In the genomic region with DNA sequence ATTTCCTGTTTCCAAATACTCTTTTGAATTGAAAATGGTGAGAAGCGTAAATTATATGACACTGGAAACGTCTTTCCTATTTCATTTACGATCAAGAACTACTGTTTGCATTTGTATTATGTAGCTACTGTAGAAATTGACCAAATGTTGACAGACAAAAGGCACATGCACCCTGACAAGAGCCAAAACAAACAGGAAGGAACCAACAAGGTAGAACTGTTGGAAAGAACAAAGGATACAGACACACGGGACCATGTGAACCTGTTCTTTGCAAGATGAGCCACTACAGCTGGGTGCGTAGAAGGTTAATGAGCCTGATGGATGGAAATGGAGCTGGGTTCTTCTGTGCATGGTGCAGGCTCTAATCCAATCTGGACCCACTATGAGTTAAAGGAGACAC, we compare ENCODE assay signal across 28 cellular contexts. TPM values are rescaled to one million over a fixed set of nuclear protein-coding genes. Genes with fewer than 3 reads are reported as not detected.
DNase-seq lines count a peak whose midpoint lies in the region; ATAC-seq, FAIRE-seq and TF ChIP-seq lines count a peak whose summit lies in the region.
"Had no signal": no experiment of that assay in that cellular context is flagged by ENCODE, and none has a peak within 500 bp of the region (broad histone marks: within the 10 kb centered on the region; RNA-seq: fewer than 3 reads in every experiment).

No MANE protein-coding gene starts in this region.

- no peaks in the 10 kb centered on the region; the same call in 1 of the 2 replicates for H3K23me2 ChIP-seq in H1 (ENCODE audit: low read depth, low read length)

- H3K4me3 ChIP-seq in H1 (ENCODE audit: extremely low read depth in 1 of 4, insufficient read depth in 2 of 4, low read depth in 3 of 4, low read length in 4 of 4), result no peak overlapping the region
- H3K4me3 ChIP-seq: thoracic aorta had no signal

- no peak overlapping the region for H2AK5ac ChIP-seq in H1 (ENCODE audit: low read depth, low read length)

- H3K9me3 Mint-ChIP-seq in immature natural killer cell, result peaks cover 0 to 2% (median 0%) of the 10 kb centered on the region in 6 donors
- H3K9me3 Mint-ChIP-seq: activated CD4-positive, alpha-beta memory T cell treated with anti-CD3 and anti-CD28 coated beads, Interleukin-2, amount 10 ng/mL, durations not matched to agents 7 days and 5 days; activated T-cell treated with anti-CD3 and anti-CD28 coated beads, Interleukin-2, amount 50 U/mL, for 4 hours; central memory CD8-positive, alpha-beta T cell; naive B cell had no signal

- no peaks in the 10 kb centered on the region for H3K79me1 ChIP-seq in H1 (ENCODE audit: low read depth, low read length)

- no peak overlapping the region for H4K5ac ChIP-seq in H1 (ENCODE audit: insufficient read length, low read depth, low read length)

- peak overlapping the region; percentile 96; the same call in 1 of the 2 replicates for H2BK20ac ChIP-seq in H1 (ENCODE audit: low read length)

- no peak overlapping the region for H3K4ac ChIP-seq in H1 (replicated peaks; ENCODE audit: insufficient read length, low read depth, low read length)

- peak overlapping the region; percentile 50 for H2BK12ac ChIP-seq in H1 (ENCODE audit: low read depth, low read length)

- peaks cover 8 to 19% (median 12%) of the 10 kb centered on the region in 4 experiments; a peak in 5 of 7 replicates for H3K4me1 ChIP-seq in H1 (replicated peaks in 1 of 4; ENCODE audit: control insufficient read depth in 3 of 4, insufficient read depth in 4 of 4, low read length in 3 of 4)
- H3K4me1 ChIP-seq: foreskin keratinocyte had no signal

- no peak overlapping the region for H2AFZ ChIP-seq in H1 (ENCODE audit: low read length)

- H3K9me3 ChIP-seq in H1 (ENCODE audit: insufficient read depth in 2 of 2, low read depth in 1 of 2, low read length in 1 of 2), result no peaks in the 10 kb centered on the region
- H3K9me3 ChIP-seq: thoracic aorta had no signal

- no peak for TF ChIP-seq RAD21 in H1 (IDR thresholded peaks at IDR 0.05 in 1 of 2, conservative IDR thresholded peaks at IDR 0.05 in 1 of 2; ENCODE audit: low read depth in 2 of 2, low read length in 2 of 2)

- H4K8ac ChIP-seq in H1 (ENCODE audit: extremely low read depth, insufficient read depth, low read length), result no peak overlapping the region

- H3K56ac ChIP-seq in H1 (replicated peaks; ENCODE audit: insufficient read length, low read depth, low read length), result no peak overlapping the region

- H3K79me2 ChIP-seq in H1 (ENCODE audit: control insufficient read depth in 1 of 2, insufficient read depth in 2 of 2, low read length in 2 of 2), result no peaks in the 10 kb centered on the region

- H2BK15ac ChIP-seq in H1 (ENCODE audit: low read length), result 0 out of 2 replicates have a peak overlapping the region, but pooled peaks have one; percentile 22

- H3K14ac ChIP-seq in H1 (ENCODE audit: insufficient read length), result no peak overlapping the region

- H3K27ac Mint-ChIP-seq in immature natural killer cell, result no peak overlapping the region
- H3K27ac Mint-ChIP-seq: activated CD4-positive, alpha-beta memory T cell treated with anti-CD3 and anti-CD28 coated beads, Interleukin-2, amount 10 ng/mL, durations not matched to agents 7 days and 5 days had no signal

- peak; percentile 74 for DNase-seq in NCI-H1105 treated with DMSO at 0.1 percent for 48 hours (lab: John Stamatoyannopoulos, UW)
- peak; percentile 85 for DNase-seq in NCI-H69 (lab: John Stamatoyannopoulos, UW)
- DNase-seq in H1 (ENCODE audit: low read depth in 1 of 2, low spot score in 2 of 2), result no peak
- no peak for DNase-seq in GM12891 (ENCODE audit: insufficient read length, low spot score)
- DNase-seq in hepatic stellate cell (ENCODE audit: low spot score), result no peak
- no peak for DNase-seq in immature natural killer cell
- DNase-seq: ACHN; activated CD4-positive, alpha-beta memory T cell treated with anti-CD3 and anti-CD28 coated beads, Interleukin-2, amount 10 ng/mL, durations not matched to agents 7 days and 5 days; activated naive CD4-positive, alpha-beta T cell treated with anti-CD3 and anti-CD28 coated beads, Interleukin-2, amount 50 U/mL, for 16 hours; activated T-cell treated with anti-CD3 and anti-CD28 coated beads, Interleukin-2, amount 50 U/mL, for 4 hours; anterior cingulate cortex; C1 segment of cervical spinal cord; erythroblast; foreskin keratinocyte; hippocampal formation; islet precursor cell; KG1; MV-4-11; naive B cell; NCI-H446 treated with DMSO at 0.1 percent for 48 hours had no signal

- H3K27ac ChIP-seq in C4-2B (peak overlapping the region; percentile 61), H1 (ENCODE audit: low read depth, low read length) (no peak overlapping the region)
- H3K27ac ChIP-seq: foreskin keratinocyte, thoracic aorta had no signal

- H3K4me2 ChIP-seq in H1 (ENCODE audit: insufficient read depth in 1 of 2, low read depth in 2 of 2, low read length in 2 of 2), result peak overlapping the region in 1 of 2 experiments; percentile 45; a peak in 1 of 4 replicates

- FAIRE-seq in H1 (lab: Jason Lieb, UNC) (no peak), GM12891 (lab: Jason Lieb, UNC) (no peak)
- FAIRE-seq: GM12892, H54 had no signal

- ATAC-seq in HG02973 (IDR thresholded peaks at IDR 0.05; ENCODE audit: unreplicated experiment), result no peak
- ATAC-seq: activated T-cell treated with anti-CD3 and anti-CD28 coated beads, Interleukin-2, amount 50 U/mL, for 4 hours; foreskin keratinocyte; sciatic nerve; SK-N-SH treated with all-trans-retinoic acid at 6 μM for 48 hours had no signal

- H3K4me3 Mint-ChIP-seq in immature natural killer cell, result no peak overlapping the region
- H3K4me3 Mint-ChIP-seq: activated CD4-positive, alpha-beta memory T cell treated with anti-CD3 and anti-CD28 coated beads, Interleukin-2, amount 10 ng/mL, durations not matched to agents 7 days and 5 days; activated T-cell treated with anti-CD3 and anti-CD28 coated beads, Interleukin-2, amount 50 U/mL, for 4 hours; central memory CD8-positive, alpha-beta T cell; naive B cell had no signal

- TF ChIP-seq POLR2A in H1 (IDR thresholded peaks at IDR 0.05; ENCODE audit: control extremely low read depth in 1 of 2, low read depth in 2 of 2, low read length in 2 of 2) (no peak), GM12891 (IDR thresholded peaks at IDR 0.05; ENCODE audit: low read depth, low read length) (no peak)

- peak overlapping the region; percentile 39; the same call in 1 of the 2 replicates for H3K18ac ChIP-seq in H1 (ENCODE audit: extremely low read depth, low read length)

- CTCF ChIA-PET in H1 (lab: Charles Lee; ENCODE audit: partially characterized antibody), result no interaction called here

- no peaks in the 10 kb centered on the region for H3K36me3 ChIP-seq in H1 (ENCODE audit: control insufficient read depth in 2 of 4, insufficient read depth in 4 of 4, low read length in 3 of 4)
- H3K36me3 ChIP-seq: thoracic aorta had no signal

- H2BK120ac ChIP-seq in H1 (replicated peaks; ENCODE audit: low read depth, low read length), result no peak overlapping the region

- H4K20me1 ChIP-seq in H1 (replicated peaks in 1 of 2; ENCODE audit: control insufficient read depth in 1 of 2, insufficient read depth in 2 of 2, low read length in 2 of 2), result no peaks in the 10 kb centered on the region

- no peak for TF ChIP-seq CTCF in C4-2B (conservative IDR thresholded peaks at IDR 0.05)
- no peak for TF ChIP-seq CTCF in H1 (IDR thresholded peaks at IDR 0.05; ENCODE audit: control extremely low read depth in 1 of 3, insufficient read depth in 1 of 3, low read depth in 1 of 3, low read length in 3 of 3)

- no peak overlapping the region for H3K23ac ChIP-seq in H1 (ENCODE audit: insufficient read length)

- no peak overlapping the region for H4K91ac ChIP-seq in H1 (replicated peaks; ENCODE audit: insufficient read length, low read length)

- no peaks in the 10 kb centered on the region for H3K4me1 Mint-ChIP-seq in immature natural killer cell
- H3K4me1 Mint-ChIP-seq: activated CD4-positive, alpha-beta memory T cell treated with anti-CD3 and anti-CD28 coated beads, Interleukin-2, amount 10 ng/mL, durations not matched to agents 7 days and 5 days; central memory CD8-positive, alpha-beta T cell; naive B cell had no signal

- H3K27me3 Mint-ChIP-seq in immature natural killer cell (ENCODE audit: low read depth in 3 of 3), result peaks cover 0 to 2% (median 0%) of the 10 kb centered on the region in 3 donors
- H3K27me3 Mint-ChIP-seq: activated CD4-positive, alpha-beta memory T cell treated with anti-CD3 and anti-CD28 coated beads, Interleukin-2, amount 10 ng/mL, durations not matched to agents 7 days and 5 days; central memory CD8-positive, alpha-beta T cell had no signal

- no peak for TF ChIP-seq EP300 in H1 (IDR thresholded peaks at IDR 0.05; ENCODE audit: borderline replicate concordance in 1 of 2, low read depth in 2 of 2, low read length in 2 of 2)

- POLR2A ChIA-PET in H1 (lab: Charles Lee; ENCODE audit: partially characterized antibody), result no interaction called here

- H3K9ac ChIP-seq in H1 (replicated peaks in 1 of 4; ENCODE audit: extremely low read depth in 1 of 4, low read depth in 3 of 4, low read length in 3 of 4), result no peak overlapping the region

- H3K36me3 Mint-ChIP-seq in immature natural killer cell, result no peaks in the 10 kb centered on the region
- H3K36me3 Mint-ChIP-seq: naive B cell had no signal

- H2BK5ac ChIP-seq in H1 (ENCODE audit: low read depth, low read length), result no peak overlapping the region; the same call in 1 of the 2 replicates

- peaks cover 0 to 7% (median 0%) of the 10 kb centered on the region in 4 experiments; a peak in 2 of 7 replicates for H3K27me3 ChIP-seq in H1 (replicated peaks in 1 of 4; ENCODE audit: control insufficient read depth in 3 of 4, extremely low read depth in 1 of 4, insufficient read depth in 3 of 4, low read length in 3 of 4)
- H3K27me3 ChIP-seq: foreskin keratinocyte had no signal

- WGBS in H1 (ENCODE audit: extremely low coverage in 1 of 2, insufficient coverage in 1 of 2, insufficient read length in 1 of 2, insufficient replicate concordance in 2 of 2, low coverage in 1 of 2, low lambda C conversion rate in 2 of 2, missing lambda C conversion rate in 1 of 2), 2 experiments, result 90% methylated on average over 5 of the region's 5 CpGs; no CpG with 5 or more reads in 1 of the 2 experiments

TF ChIP-seq in H1, 55 proteins besides CTCF, POLR2A, EP300 and RAD21 (continues in another document):
- no peak for TF ChIP-seq SAP30 (IDR thresholded peaks at IDR 0.05; ENCODE audit: insufficient read depth, insufficient replicate concordance, low read length)

TF ChIP-seq in GM12891, 5 proteins besides CTCF, POLR2A, EP300 and RAD21 (continues in another document):
- no peak for TF ChIP-seq SPI1 (IDR thresholded peaks at IDR 0.05; ENCODE audit: low read depth, low read length)

RNA-seq across cellular contexts. Expression of gene FZD8, which starts 48.4 kb away (rescaled TPM):
- 7.1 and 8.6 TPM in 2 replicates for total RNA-seq in H1 (2021; fragmentation: NEBNext Ultra II Directional; extraction: Animal tissue kit (Norgen Biotek cat#: 25700))
- polyA plus RNA-seq in H1 (2011; rRNA removed) (4.8 and 6.9 TPM in 2 replicates), immature natural killer cell (not detected)
- 4.2 TPM for polyA plus RNA-seq in H1 (2011; cell fraction: cytosol; rRNA removed)
- polyA plus RNA-seq in H1 (2011; cell fraction: nucleus; rRNA removed), result 7.7 TPM
- 6.2 to 7.5 TPM (median 7.1 TPM) in 4 replicates for polyA plus RNA-seq in H1 (2012, experiment 1 of 2)
- polyA plus RNA-seq in H1 (2012, experiment 2 of 2), result 5.9 TPM
- polyA plus RNA-seq in H1 (2013, experiment 1 of 2), result 5.1 TPM
- polyA plus RNA-seq in H1 (2013, experiment 2 of 2), result 4.7 TPM
- polyA minus RNA-seq in H1 (2011; rRNA and poly(A)+ RNA removed), result 3.8 and 4.1 TPM in 2 replicates
- polyA minus RNA-seq in H1 (2011; cell fraction: cytosol; rRNA and poly(A)+ RNA removed), result 12.2 TPM
- polyA minus RNA-seq in H1 (2011; cell fraction: nucleus; rRNA and poly(A)+ RNA removed), result 16.8 TPM
- polyA plus RNA-seq in GM12891 (2012; ENCODE audit: low read depth, missing spikeins), result 0.03 TPM

Comparison
In these comparisons a context has a peak if more than half of its experiments do, and no peak if none do; other contexts are left out.
1. DNase-seq: peak in NCI-H1105 treated with DMSO at 0.1 percent for 48 hours (single experiment) and NCI-H69 (single experiment); none in H1 (0 of 2), GM12891 (single experiment), hepatic stellate cell (single experiment) and immature natural killer cell (0 of 3).